Comparison of ENCODE assay signal across 17 cellular contexts in the genomic region with DNA sequence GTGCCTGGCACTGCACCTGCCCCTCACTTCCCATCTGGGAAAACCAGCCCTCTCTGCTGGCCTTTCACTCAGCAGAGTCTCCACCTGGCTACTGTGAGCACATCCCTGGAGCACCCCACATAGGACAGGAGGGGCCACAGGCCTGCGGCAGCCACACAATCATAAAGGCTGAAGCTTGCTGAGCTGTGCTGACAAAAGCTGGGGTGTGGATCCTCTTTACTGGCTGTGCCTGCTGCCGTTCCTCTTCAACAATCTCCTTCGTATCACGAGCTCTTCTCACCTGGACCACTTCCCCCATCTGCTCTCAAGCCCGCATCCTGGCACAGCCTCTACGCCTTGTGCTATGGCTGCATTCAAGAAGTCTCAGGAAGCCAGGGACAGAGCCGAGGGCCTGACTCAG.
DNase-seq lines count a peak whose midpoint lies in the region; ATAC-seq, FAIRE-seq and TF ChIP-seq lines count a peak whose summit lies in the region.
"Had no signal": no experiment of that assay in that cellular context is flagged by ENCODE, and none has a peak within 500 bp of the region (broad histone marks: within the 10 kb centered on the region; RNA-seq: fewer than 3 reads in every experiment).

No MANE protein-coding gene starts in this region.

- H3K9me3 ChIP-seq in H1 (ENCODE audit: insufficient read depth in 2 of 2, low read depth in 1 of 2, low read length in 1 of 2) (no peaks in the 10 kb centered on the region), trophoblast cell (ENCODE audit: insufficient read depth, low read depth, low read length) (peaks cover 5% of the 10 kb centered on the region)
- H3K9me3 ChIP-seq: lower lobe of right lung had no signal

- H2BK12ac ChIP-seq in H1 (ENCODE audit: low read depth, low read length) (no peak overlapping the region), trophoblast cell (ENCODE audit: low read length) (no peak overlapping the region)

- H3K18ac ChIP-seq in H1 (ENCODE audit: extremely low read depth, low read length) (no peak overlapping the region), trophoblast cell (ENCODE audit: low read length) (no peak overlapping the region)

- FAIRE-seq in H1 (lab: Jason Lieb, UNC): no peak
- FAIRE-seq: A204.1, RCC 7860 had no signal

- H3K23ac ChIP-seq in H1 (ENCODE audit: insufficient read length) (no peak overlapping the region), trophoblast cell (ENCODE audit: low read length) (no peak overlapping the region)

- H4K91ac ChIP-seq in H1 (replicated peaks; ENCODE audit: insufficient read length, low read length): no peak overlapping the region
- H4K91ac ChIP-seq in trophoblast cell (ENCODE audit: low read depth, low read length): no peak overlapping the region

- no peak overlapping the region for H3K4me3 Mint-ChIP-seq in activated CD4-positive, alpha-beta T cell treated with anti-CD3 and anti-CD28 coated beads, Interleukin-2, amount 10 ng/mL, durations not matched to agents 24 days and 14 days
- no peak overlapping the region for H3K4me3 Mint-ChIP-seq in T-cell

- 0 out of 2 replicates have a peak overlapping the region, but pooled peaks have one; percentile 33 for H2AK5ac ChIP-seq in H1 (ENCODE audit: low read depth, low read length)
- no peak overlapping the region for H2AK5ac ChIP-seq in trophoblast cell (ENCODE audit: low read length)

- H3K27ac ChIP-seq in H1 (ENCODE audit: low read depth, low read length): no peak overlapping the region
- H3K27ac ChIP-seq in trophoblast cell (ENCODE audit: low read depth, low read length): no peak overlapping the region
- H3K27ac ChIP-seq: KMS-11, lower lobe of right lung had no signal

- H3K9me3 Mint-ChIP-seq in activated CD4-positive, alpha-beta T cell treated with anti-CD3 and anti-CD28 coated beads, Interleukin-2, amount 10 ng/mL, durations not matched to agents 24 days and 14 days: no peaks in the 10 kb centered on the region
- no peaks in the 10 kb centered on the region for H3K9me3 Mint-ChIP-seq in T-cell

- H3K79me1 ChIP-seq in H1 (ENCODE audit: low read depth, low read length): peaks cover 28% of the 10 kb centered on the region
- no peaks in the 10 kb centered on the region for H3K79me1 ChIP-seq in trophoblast cell (ENCODE audit: low read length)

- H4K5ac ChIP-seq in H1 (ENCODE audit: insufficient read length, low read depth, low read length): no peak overlapping the region

- H3K14ac ChIP-seq in H1 (ENCODE audit: insufficient read length): no peak overlapping the region
- no peak overlapping the region for H3K14ac ChIP-seq in trophoblast cell (ENCODE audit: low read length)

- no peak overlapping the region for H2BK20ac ChIP-seq in H1 (ENCODE audit: low read length)

- peaks cover 25% of the 10 kb centered on the region for H3K4me1 Mint-ChIP-seq in activated CD4-positive, alpha-beta T cell treated with anti-CD3 and anti-CD28 coated beads, Interleukin-2, amount 10 ng/mL, durations not matched to agents 24 days and 14 days
- peaks cover 45 to 50% (median 49%) of the 10 kb centered on the region in 3 donors for H3K4me1 Mint-ChIP-seq in T-cell

- TF ChIP-seq CTCF in H1 (IDR thresholded peaks at IDR 0.05; ENCODE audit: control extremely low read depth in 1 of 3, insufficient read depth in 1 of 3, low read depth in 1 of 3, low read length in 3 of 3) (no peak), lower leg skin (IDR thresholded peaks at IDR 0.05) (no peak)

- no peak overlapping the region; the same call in 1 of the 2 replicates for H4K8ac ChIP-seq in H1 (ENCODE audit: extremely low read depth, insufficient read depth, low read length)
- no peak overlapping the region for H4K8ac ChIP-seq in trophoblast cell (ENCODE audit: low read depth, low read length)

- peak in 1 of 4 experiments; percentile 30 for ATAC-seq in T-cell (replicated peaks in 1 of 4)
- ATAC-seq in GM18909 (IDR thresholded peaks at IDR 0.05; ENCODE audit: poor library complexity, unreplicated experiment): no peak
- ATAC-seq: lower lobe of right lung had no signal

- H2BK120ac ChIP-seq in H1 (replicated peaks; ENCODE audit: low read depth, low read length) (no peak overlapping the region), trophoblast cell (ENCODE audit: insufficient read depth, low read length, poor library complexity) (no peak overlapping the region)

- peaks cover 33% of the 10 kb centered on the region for H3K36me3 Mint-ChIP-seq in activated CD4-positive, alpha-beta T cell treated with anti-CD3 and anti-CD28 coated beads, Interleukin-2, amount 10 ng/mL, durations not matched to agents 24 days and 14 days (ENCODE audit: low read depth)
- peaks cover 22% of the 10 kb centered on the region for H3K36me3 Mint-ChIP-seq in T-cell

- H3K27me3 ChIP-seq in H1 (replicated peaks in 1 of 4; ENCODE audit: control insufficient read depth in 3 of 4, extremely low read depth in 1 of 4, insufficient read depth in 3 of 4, low read length in 3 of 4): no peaks in the 10 kb centered on the region
- H3K27me3 ChIP-seq in trophoblast cell (ENCODE audit: insufficient read depth, low read length): no peaks in the 10 kb centered on the region

- H3K4me3 ChIP-seq in H1 (ENCODE audit: extremely low read depth in 1 of 4, insufficient read depth in 2 of 4, low read depth in 3 of 4, low read length in 4 of 4) (no peak overlapping the region), trophoblast cell (ENCODE audit: low read depth, low read length) (peak overlapping the region; percentile 14), lower leg skin (ENCODE audit: low read depth, poor library complexity, severe bottlenecking) (no peak overlapping the region)
- H3K4me3 ChIP-seq: lower lobe of right lung had no signal

- H3K4ac ChIP-seq in H1 (replicated peaks; ENCODE audit: insufficient read length, low read depth, low read length) (no peak overlapping the region), trophoblast cell (ENCODE audit: low read depth, low read length) (no peak overlapping the region)

- TF ChIP-seq POLR2A in H1 (IDR thresholded peaks at IDR 0.05; ENCODE audit: control extremely low read depth in 1 of 2, low read depth in 2 of 2, low read length in 2 of 2) (no peak), lower leg skin (IDR thresholded peaks at IDR 0.05) (no peak)

- intact Hi-C loops in activated CD4-positive, alpha-beta T cell treated with anti-CD3 and anti-CD28 coated beads, Interleukin-2, amount 10 ng/mL, durations not matched to agents 24 days and 14 days (cut with micrococcal nuclease): no loop called here
- intact Hi-C loops in lower leg skin (cut with DNase I; ENCODE audit: low total_unique reads): no loop called here

- no peak overlapping the region for H4K12ac ChIP-seq in trophoblast cell (ENCODE audit: low read depth, low read length)

- no peak for TF ChIP-seq EP300 in H1 (IDR thresholded peaks at IDR 0.05; ENCODE audit: borderline replicate concordance in 1 of 2, low read depth in 2 of 2, low read length in 2 of 2)

- peak overlapping the region; percentile 49 for H3K27ac Mint-ChIP-seq in activated CD4-positive, alpha-beta T cell treated with anti-CD3 and anti-CD28 coated beads, Interleukin-2, amount 10 ng/mL, durations not matched to agents 24 days and 14 days
- H3K27ac Mint-ChIP-seq in T-cell: peak overlapping the region; percentile 8 to 33

- no peak overlapping the region for H2AFZ ChIP-seq in H1 (ENCODE audit: low read length)
- H2AFZ ChIP-seq in trophoblast cell (ENCODE audit: insufficient read depth, low read length, poor library complexity): no peak overlapping the region

- H3K79me2 ChIP-seq in H1 (ENCODE audit: control insufficient read depth in 1 of 2, insufficient read depth in 2 of 2, low read length in 2 of 2) (peaks cover 5 to 80% of the 10 kb centered on the region in 2 experiments; a peak in 3 of 4 replicates), trophoblast cell (ENCODE audit: control insufficient read depth, insufficient read depth, low read length, poor library complexity) (peaks cover under 1% of the 10 kb centered on the region)

- H3K23me2 ChIP-seq in H1 (ENCODE audit: low read depth, low read length): no peaks in the 10 kb centered on the region

- H2BK15ac ChIP-seq in H1 (ENCODE audit: low read length): no peak overlapping the region

- H3K36me3 ChIP-seq in H1 (ENCODE audit: control insufficient read depth in 2 of 4, insufficient read depth in 4 of 4, low read length in 3 of 4): peaks cover 3 to 16% (median 13%) of the 10 kb centered on the region in 4 experiments; a peak in 6 of 8 replicates
- H3K36me3 ChIP-seq in trophoblast cell (ENCODE audit: control insufficient read depth in 1 of 2, insufficient read depth in 2 of 2, low read length in 2 of 2): peaks cover 44 to 51% of the 10 kb centered on the region in 2 experiments

- H3K9ac ChIP-seq in H1 (replicated peaks in 1 of 4; ENCODE audit: extremely low read depth in 1 of 4, low read depth in 3 of 4, low read length in 3 of 4): no peak overlapping the region
- H3K9ac ChIP-seq in trophoblast cell (ENCODE audit: low read length): no peak overlapping the region
- H3K9ac ChIP-seq: KMS-11 had no signal

- H3K56ac ChIP-seq in H1 (replicated peaks; ENCODE audit: insufficient read length, low read depth, low read length): no peak overlapping the region

- H4K20me1 ChIP-seq in H1 (replicated peaks in 1 of 2; ENCODE audit: control insufficient read depth in 1 of 2, insufficient read depth in 2 of 2, low read length in 2 of 2): peaks cover 22 to 40% of the 10 kb centered on the region in 2 experiments

- no peaks in the 10 kb centered on the region for H3K27me3 Mint-ChIP-seq in activated CD4-positive, alpha-beta T cell treated with anti-CD3 and anti-CD28 coated beads, Interleukin-2, amount 10 ng/mL, durations not matched to agents 24 days and 14 days
- no peaks in the 10 kb centered on the region for H3K27me3 Mint-ChIP-seq in T-cell

- H2BK5ac ChIP-seq in H1 (ENCODE audit: low read depth, low read length) (no peak overlapping the region), trophoblast cell (ENCODE audit: low read depth, low read length, poor library complexity) (no peak overlapping the region)

- no peak for TF ChIP-seq RAD21 in H1 (IDR thresholded peaks at IDR 0.05 in 1 of 2, conservative IDR thresholded peaks at IDR 0.05 in 1 of 2; ENCODE audit: low read depth in 2 of 2, low read length in 2 of 2)

- peaks cover 0 to 2% (median under 1%) of the 10 kb centered on the region in 4 experiments; a peak in 3 of 7 replicates for H3K4me1 ChIP-seq in H1 (replicated peaks in 1 of 4; ENCODE audit: control insufficient read depth in 3 of 4, insufficient read depth in 4 of 4, low read length in 3 of 4)
- H3K4me1 ChIP-seq in trophoblast cell (ENCODE audit: control insufficient read depth in 1 of 2, insufficient read depth in 2 of 2, low read length in 2 of 2): no peaks in the 10 kb centered on the region

- WGBS in H1 (ENCODE audit: extremely low coverage in 1 of 2, insufficient coverage in 1 of 2, insufficient read length in 1 of 2, insufficient replicate concordance in 2 of 2, low coverage in 1 of 2, low lambda C conversion rate in 2 of 2, missing lambda C conversion rate in 1 of 2), 2 experiments: 93% methylated on average over 7 of the region's 7 CpGs; no CpG with 5 or more reads in 1 of the 2 experiments
- WGBS in trophoblast cell (ENCODE audit: extremely low coverage, insufficient coverage, insufficient read length): no CpG with 5 or more reads among the region's 7 CpGs
- 85 to 92% methylated on average over 7 of the region's 7 CpGs for WGBS in lower leg skin, 2 donors

- CTCF ChIA-PET in T-cell (lab: Charles Lee) (no interaction called here), H1 (lab: Charles Lee; ENCODE audit: partially characterized antibody) (interaction anchor here (0.8 to 2.7 kb wide), 8 partner anchors 10 to 44 kb away, joined by 3 to 13 read pairs (median 4); no protein-coding TSS in a partner anchor)

- POLR2A ChIA-PET in T-cell (lab: Charles Lee) (interaction anchor here in 1 of 2 donors (0.6 to 0.8 kb wide), 2 partner anchors 73 to 229 kb away, joined by 3 to 5 read pairs; no protein-coding TSS in a partner anchor), H1 (lab: Charles Lee; ENCODE audit: partially characterized antibody) (interaction anchor here (0.6 to 2.3 kb wide), 5 partner anchors 10 to 182 kb away, joined by 3 to 13 read pairs (median 4); no protein-coding TSS in a partner anchor)

- no peak for DNase-seq in activated CD4-positive, alpha-beta T cell treated with anti-CD3 and anti-CD28 coated beads, Interleukin-2, amount 10 ng/mL, durations not matched to agents 24 days and 14 days
- no peak for DNase-seq in activated CD4-positive, alpha-beta T cell treated with anti-CD3 and anti-CD28 coated beads, Interleukin-2, amount 50 U/mL, for 48 hours
- DNase-seq in T-cell: peak in 1 of 34 experiments; percentile 24
- no peak for DNase-seq in H1 (ENCODE audit: low read depth in 1 of 2, low spot score in 2 of 2)
- DNase-seq in trophoblast cell: no peak
- DNase-seq in lower leg skin (ENCODE audit: low spot score in 2 of 2): no peak
- DNase-seq in occipital lobe (lab: John Stamatoyannopoulos, UW): no peak
- DNase-seq: activated CD8-positive, alpha-beta memory T cell treated with anti-CD3 and anti-CD28 coated beads for 24 hours; COR-L47; GF-D8; lower lobe of right lung; NCI-H1694 treated with DMSO at 0.1 percent for 48 hours; NCI-H69 had no signal

- no peak overlapping the region for H3K4me2 ChIP-seq in H1 (ENCODE audit: insufficient read depth in 1 of 2, low read depth in 2 of 2, low read length in 2 of 2)
- no peak overlapping the region for H3K4me2 ChIP-seq in trophoblast cell (ENCODE audit: low read length)
- H3K4me2 ChIP-seq: KMS-11 had no signal
